ENCODE assay signal across 8 cellular contexts in the genomic region with DNA sequence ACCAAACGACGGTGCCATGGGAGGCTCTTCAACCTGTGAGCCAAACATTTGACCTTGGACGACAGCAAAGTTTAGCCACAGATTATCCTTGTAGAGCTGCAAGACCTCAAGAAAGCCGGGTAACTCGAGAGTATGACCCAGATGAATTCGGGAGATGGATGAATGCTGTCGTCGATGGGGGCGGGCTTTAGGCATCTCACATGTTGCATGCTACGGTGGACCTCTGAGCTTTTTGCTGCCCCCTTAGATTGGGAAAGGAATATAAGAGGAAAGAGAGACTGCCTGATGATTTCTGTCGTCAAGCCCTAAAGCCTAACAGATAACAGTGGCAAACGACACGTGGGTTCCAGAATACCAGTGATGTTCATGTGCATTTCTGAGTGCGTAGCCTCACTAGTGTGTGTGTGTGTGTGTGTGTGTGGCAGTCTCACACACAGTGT. TPM values are rescaled to one million over a fixed set of nuclear protein-coding genes. Genes with fewer than 3 reads are reported as not detected.
DNase-seq lines count a peak whose midpoint lies in the region; ATAC-seq and TF ChIP-seq lines count a peak whose summit lies in the region.

No MANE protein-coding gene starts in this region.

- TF ChIP-seq EP300 in transverse colon (IDR thresholded peaks at IDR 0.05; ENCODE audit: low read depth), result no peak

- TF ChIP-seq POLR2A in transverse colon (IDR thresholded peaks at IDR 0.05), result no peak

- TF ChIP-seq CTCF in Loucy (conservative IDR thresholded peaks at IDR 0.05; ENCODE audit: low read length) (no peak), liver (IDR thresholded peaks at IDR 0.05; ENCODE audit: low read depth, low read length, missing input control) (no peak), transverse colon (IDR thresholded peaks at IDR 0.05) (no peak)

- no peaks in the 10 kb centered on the region for H4K20me1 ChIP-seq in Loucy (ENCODE audit: insufficient read depth, low read length, poor library complexity, severe bottlenecking)

- peak overlapping the region; percentile 97 for H2AFZ ChIP-seq in Loucy (ENCODE audit: low read length)

- no peaks in the 10 kb centered on the region for H3K9me3 ChIP-seq in Loucy (ENCODE audit: insufficient read depth, low read depth, low read length)
- H3K9me3 ChIP-seq in adipocyte (ENCODE audit: control insufficient read depth, low read length), result no peaks in the 10 kb centered on the region
- no peaks in the 10 kb centered on the region for H3K9me3 ChIP-seq in liver (ENCODE audit: control insufficient read depth in 4 of 4, low read length in 3 of 4)
- no peaks in the 10 kb centered on the region for H3K9me3 ChIP-seq in transverse colon

- H3F3A ChIP-seq in Loucy (ENCODE audit: low read depth), result no peaks in the 10 kb centered on the region

- H3K36me3 ChIP-seq in Loucy (ENCODE audit: insufficient read depth, low read length) (no peaks in the 10 kb centered on the region), adipocyte (ENCODE audit: control insufficient read depth, insufficient read depth, low read length, severe bottlenecking) (no peaks in the 10 kb centered on the region), liver (ENCODE audit: control insufficient read depth in 4 of 4, insufficient read depth in 3 of 4, low read depth in 1 of 4, low read length in 3 of 4) (no peaks in the 10 kb centered on the region), transverse colon (no peaks in the 10 kb centered on the region)

- H3K9ac ChIP-seq in Loucy (ENCODE audit: low read depth, low read length, poor library complexity, severe bottlenecking), result peak overlapping the region; percentile 91
- peak overlapping the region; percentile 83 for H3K9ac ChIP-seq in adipocyte (ENCODE audit: low read length)
- H3K9ac ChIP-seq in liver (ENCODE audit: low read depth in 1 of 2, low read length in 2 of 2), result no peak overlapping the region

- ATAC-seq in GM19035 (IDR thresholded peaks at IDR 0.05; ENCODE audit: unreplicated experiment), result no peak

- peak overlapping the region; percentile 71 for H3K4me2 ChIP-seq in Loucy (ENCODE audit: low read depth, low read length, poor library complexity, severe bottlenecking)

- H3K9me2 ChIP-seq in Loucy (replicated peaks; ENCODE audit: low read depth, low read length), result no peaks in the 10 kb centered on the region

- H3K79me2 ChIP-seq in Loucy (ENCODE audit: insufficient read depth, low read length), result peaks cover 12% of the 10 kb centered on the region; the same call in 1 of the 2 replicates

- H3K4me3 ChIP-seq in Loucy (ENCODE audit: low read length, poor library complexity, severe bottlenecking) (peak overlapping the region; percentile 95), adipocyte (ENCODE audit: low read length) (peak overlapping the region; percentile 87), liver (ENCODE audit: low read depth in 1 of 3, low read length in 3 of 3) (peak overlapping the region in 2 of 3 donors; percentile 58 to 69), transverse colon (peak overlapping the region; percentile 35 to 89 (median 70))

- in situ Hi-C loops in G401 (cut with HindIII; ENCODE audit: low sequenced_read_pairs) (no loop called here), transverse colon (cut with MboI; ENCODE audit: low pct_ligation_motif_present in 1 of 4, low pct_unique_long_range_greater_than_20kb in 1 of 4, low sequenced_read_pairs in 3 of 4) (loop anchor here in 1 of 4 donors (10.0 kb wide), 1 partner anchor 107 kb away; no protein-coding TSS in a partner anchor)

- H3K27me3 ChIP-seq in Loucy (ENCODE audit: insufficient read depth, low read length, poor library complexity, severe bottlenecking) (no peaks in the 10 kb centered on the region), adipocyte (replicated peaks; ENCODE audit: control insufficient read depth, insufficient read depth, low read length) (no peaks in the 10 kb centered on the region), liver (ENCODE audit: control insufficient read depth in 4 of 4, insufficient read depth in 4 of 4, low read length in 3 of 4) (no peaks in the 10 kb centered on the region), transverse colon (no peaks in the 10 kb centered on the region)

- no peak for TF ChIP-seq RAD21 in liver (IDR thresholded peaks at IDR 0.05)

- H3K4me1 ChIP-seq in Loucy (ENCODE audit: insufficient read depth, low read length, poor library complexity, severe bottlenecking) (peaks cover 17% of the 10 kb centered on the region), adipocyte (ENCODE audit: control insufficient read depth, insufficient read depth, low read length) (peaks cover 9% of the 10 kb centered on the region), liver (ENCODE audit: control insufficient read depth in 4 of 4, insufficient read depth in 4 of 4, low read length in 3 of 4) (peaks cover 2 to 31% (median 23%) of the 10 kb centered on the region in 4 donors), transverse colon (peaks cover 0 to 47% (median 26%) of the 10 kb centered on the region in 4 donors)

- WGBS in liver, result 31% methylated on average over 14 of the region's 14 CpGs
- 12 to 60% methylated on average over 4 to 13 of the region's 14 CpGs for WGBS in transverse colon (ENCODE audit: low coverage in 1 of 2), 2 donors

- no peak overlapping the region for H3K27ac ChIP-seq in liver (ENCODE audit: low read depth in 1 of 2, low read length in 2 of 2)
- peak overlapping the region; percentile 84 to 87 (median 85) for H3K27ac ChIP-seq in transverse colon

- peak; percentile 25 for DNase-seq in G401 (ENCODE audit: low spot score)
- no peak for DNase-seq in adipocyte (ENCODE audit: low read depth)
- no peak for DNase-seq in transverse colon
- no peak for DNase-seq in NCI-H226
- no peak for DNase-seq in NCI-H774 (lab: John Stamatoyannopoulos, UW)

- intact Hi-C loops in transverse colon (cut with DNase I; ENCODE audit: low total_unique reads), result no loop called here

TF ChIP-seq in liver, 16 proteins besides CTCF, POLR2A, EP300 and RAD21:
- TF ChIP-seq HNF4A (conservative IDR thresholded peaks at IDR 0.05) (no peak), FOXA1 (IDR thresholded peaks at IDR 0.05) (no peak), GABPA (IDR thresholded peaks at IDR 0.05 in 1 of 2, conservative IDR thresholded peaks at IDR 0.05 in 1 of 2) (no peak), JUND (IDR thresholded peaks at IDR 0.05) (no peak), NR2F2 (IDR thresholded peaks at IDR 0.05) (no peak), ZBTB33 (IDR thresholded peaks at IDR 0.05) (no peak), HNF4G (IDR thresholded peaks at IDR 0.05) (no peak), SP1 (IDR thresholded peaks at IDR 0.05) (no peak), RXRA (IDR thresholded peaks at IDR 0.05) (no peak), YY1 (IDR thresholded peaks at IDR 0.05) (no peak), TAF1 (conservative IDR thresholded peaks at IDR 0.05) (no peak)
- TF ChIP-seq, protein P1, sequence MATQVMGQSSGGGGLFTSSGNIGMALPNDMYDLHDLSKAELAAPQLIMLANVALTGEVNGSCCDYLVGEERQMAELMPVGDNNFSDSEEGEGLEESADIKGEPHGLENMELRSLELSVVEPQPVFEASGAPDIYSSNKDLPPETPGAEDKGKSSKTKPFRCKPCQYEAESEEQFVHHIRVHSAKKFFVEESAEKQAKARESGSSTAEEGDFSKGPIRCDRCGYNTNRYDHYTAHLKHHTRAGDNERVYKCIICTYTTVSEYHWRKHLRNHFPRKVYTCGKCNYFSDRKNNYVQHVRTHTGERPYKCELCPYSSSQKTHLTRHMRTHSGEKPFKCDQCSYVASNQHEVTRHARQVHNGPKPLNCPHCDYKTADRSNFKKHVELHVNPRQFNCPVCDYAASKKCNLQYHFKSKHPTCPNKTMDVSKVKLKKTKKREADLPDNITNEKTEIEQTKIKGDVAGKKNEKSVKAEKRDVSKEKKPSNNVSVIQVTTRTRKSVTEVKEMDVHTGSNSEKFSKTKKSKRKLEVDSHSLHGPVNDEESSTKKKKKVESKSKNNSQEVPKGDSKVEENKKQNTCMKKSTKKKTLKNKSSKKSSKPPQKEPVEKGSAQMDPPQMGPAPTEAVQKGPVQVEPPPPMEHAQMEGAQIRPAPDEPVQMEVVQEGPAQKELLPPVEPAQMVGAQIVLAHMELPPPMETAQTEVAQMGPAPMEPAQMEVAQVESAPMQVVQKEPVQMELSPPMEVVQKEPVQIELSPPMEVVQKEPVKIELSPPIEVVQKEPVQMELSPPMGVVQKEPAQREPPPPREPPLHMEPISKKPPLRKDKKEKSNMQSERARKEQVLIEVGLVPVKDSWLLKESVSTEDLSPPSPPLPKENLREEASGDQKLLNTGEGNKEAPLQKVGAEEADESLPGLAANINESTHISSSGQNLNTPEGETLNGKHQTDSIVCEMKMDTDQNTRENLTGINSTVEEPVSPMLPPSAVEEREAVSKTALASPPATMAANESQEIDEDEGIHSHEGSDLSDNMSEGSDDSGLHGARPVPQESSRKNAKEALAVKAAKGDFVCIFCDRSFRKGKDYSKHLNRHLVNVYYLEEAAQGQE (IDR thresholded peaks at IDR 0.05), result no peak
- TF ChIP-seq, protein P2, sequence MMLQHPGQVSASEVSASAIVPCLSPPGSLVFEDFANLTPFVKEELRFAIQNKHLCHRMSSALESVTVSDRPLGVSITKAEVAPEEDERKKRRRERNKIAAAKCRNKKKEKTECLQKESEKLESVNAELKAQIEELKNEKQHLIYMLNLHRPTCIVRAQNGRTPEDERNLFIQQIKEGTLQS (IDR thresholded peaks at IDR 0.05), result no peak

RNA-seq across cellular contexts. Expression of gene ABCC4, which starts 0.7 kb away (rescaled TPM):
- 4.1 and 12.9 TPM in 2 replicates for total RNA-seq in G401 (2014; rRNA removed; shearing (Covaris generic))
- total RNA-seq in liver (10 to 100 TPM in 1 of 2 donors, 1 to 10 TPM in 1; 3.1 to 22.5 TPM), transverse colon (10 to 100 TPM; 15.8 to 26.0 (median 23.8) TPM)
- polyA plus RNA-seq in liver, result under 1 TPM; 0.74 to 0.86 TPM

Comparison
In these comparisons a context has a peak if more than half of its experiments do, and no peak if none do; other contexts are left out.
1. H3K9ac ChIP-seq: peak in Loucy (single experiment) and adipocyte (single experiment); none in liver (0 of 2).
2. H3K27ac ChIP-seq: peak in transverse colon (4 of 4); none in liver (0 of 2).
3. Peak in every context shown above with its lines, with median percentiles within 50 percentile points of each other: H3K4me3 ChIP-seq.